16 cellular contexts compared by ENCODE assay signal in genomic region chr20:62243906-62244515, GRCh38. TPM values are rescaled to one million over a fixed set of nuclear protein-coding genes. Genes with fewer than 3 reads are reported as not detected.
"Had no signal": no experiment of that assay in that cellular context is flagged by ENCODE, and none has a peak within 500 bp of the region (broad histone marks: within the 10 kb centered on the region; RNA-seq: fewer than 3 reads in every experiment).

No MANE protein-coding gene starts in this region.

- H3K4me1 Mint-ChIP-seq: nephron had no signal

- H3K27ac ChIP-seq: brain microvascular endothelial cell, tibial nerve had no signal

- ATAC-seq: left colon had no signal

- H3K9me3 Mint-ChIP-seq: activated CD4-positive, alpha-beta memory T cell treated with anti-CD3 and anti-CD28 coated beads, Interleukin-2, amount 10 ng/mL, durations not matched to agents 7 days and 5 days; nephron; T-helper 1 cell treated with Interleukin-12 subunit alpha and Interleukin-12 subunit beta and Interleukin-4 antibody, amounts not matched to agents 30 μg/mL and 1 μg/mL, for 36 hours had no signal

- DNase-seq: activated CD4-positive, alpha-beta memory T cell treated with anti-CD3 and anti-CD28 coated beads, Interleukin-2, amount 10 ng/mL, durations not matched to agents 7 days and 5 days; activated CD4-positive, CD25-positive, alpha-beta regulatory T cell treated with anti-CD3 and anti-CD28 coated beads, Interleukin-2, amount 50 U/mL, for 72 hours; activated naive CD4-positive, alpha-beta T cell; amniotic stem cell; brain microvascular endothelial cell; cerebellar nuclear complex; dermis blood vessel endothelial cell; left colon; stimulated activated CD4-positive, alpha-beta T cell treated with anti-CD3 and anti-CD28 coated beads, Interleukin-4, amount 100 ng/mL, for 4 hours had no signal

- H3K27me3 Mint-ChIP-seq: activated CD4-positive, alpha-beta memory T cell treated with anti-CD3 and anti-CD28 coated beads, Interleukin-2, amount 10 ng/mL, durations not matched to agents 7 days and 5 days had no signal

- H3K27ac Mint-ChIP-seq: activated CD4-positive, alpha-beta memory T cell treated with anti-CD3 and anti-CD28 coated beads, Interleukin-2, amount 10 ng/mL, durations not matched to agents 7 days and 5 days; nephron; T-helper 1 cell treated with Interleukin-12 subunit alpha and Interleukin-12 subunit beta and Interleukin-4 antibody, amounts not matched to agents 30 μg/mL and 1 μg/mL, for 36 hours had no signal

- H3K4me3 ChIP-seq: skin epidermis, tibial nerve had no signal

- H3K27me3 ChIP-seq: brain microvascular endothelial cell, tibial nerve had no signal

- H3K9me3 ChIP-seq: tibial nerve had no signal

- H3K4me3 Mint-ChIP-seq: activated CD4-positive, alpha-beta memory T cell treated with anti-CD3 and anti-CD28 coated beads, Interleukin-2, amount 10 ng/mL, durations not matched to agents 7 days and 5 days; nephron; T-helper 1 cell treated with Interleukin-12 subunit alpha and Interleukin-12 subunit beta and Interleukin-4 antibody, amounts not matched to agents 30 μg/mL and 1 μg/mL, for 36 hours had no signal

RNA-seq across cellular contexts. Expression of gene HRH3, which starts 23.9 kb away (rescaled TPM):
- total RNA-seq: activated CD4-positive, alpha-beta memory T cell treated with anti-CD3 and anti-CD28 coated beads, Interleukin-2, amount 10 ng/mL, durations not matched to agents 7 days and 5 days; dermis blood vessel endothelial cell; epithelial cell of proximal tubule; left colon; mucosa of gallbladder; omental fat pad; tibial nerve had no signal
